2 cellular contexts compared by ENCODE assay signal in genomic region chr6:98117072-98117471, GRCh38.
A peak's percentile ranks its signal among the peaks of the same experiment; 100 is the strongest.
TF ChIP-seq lines count a peak whose summit lies in the region.

No MANE protein-coding gene starts in this region.

TF ChIP-seq in GM23338, 12 proteins besides CTCF, POLR2A, EP300 and RAD21:
- TF ChIP-seq ETS1 (IDR thresholded peaks at IDR 0.05) (no peak), EZH2phosphoT487 (IDR thresholded peaks at IDR 0.05; ENCODE audit: unreplicated experiment) (no peak), NANOG (IDR thresholded peaks at IDR 0.05; ENCODE audit: borderline replicate concordance) (no peak), ZNF114 (CRISPR knock-in tag; IDR thresholded peaks at IDR 0.05) (no peak)

TF ChIP-seq in neural cell, 6 proteins besides CTCF, POLR2A, EP300 and RAD21 (continued from another document):
- peak; percentile 38 for TF ChIP-seq REST (IDR thresholded peaks at IDR 0.05; ENCODE audit: borderline replicate concordance)
